ENCODE assay signal across 22 cellular contexts in the genomic region with DNA sequence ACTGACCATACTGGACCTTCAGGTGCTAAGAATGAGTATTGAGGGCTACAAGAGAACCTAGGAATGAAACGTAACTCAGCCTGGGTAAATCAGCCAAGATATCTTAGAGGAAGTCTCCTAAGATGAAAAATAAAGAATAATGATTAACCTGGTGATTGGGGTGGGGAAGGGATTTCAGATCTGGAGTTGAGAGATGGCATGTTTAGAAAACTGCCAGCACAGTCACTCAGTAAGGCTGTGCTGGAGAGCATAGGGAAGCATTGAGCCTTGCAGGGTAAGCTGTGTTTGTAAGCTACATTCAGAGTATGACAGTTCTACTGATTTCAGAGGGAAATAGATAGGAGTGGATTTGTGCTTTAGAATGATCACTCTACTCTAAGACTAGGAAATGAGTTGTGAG. TPM values are rescaled to one million over a fixed set of nuclear protein-coding genes. Genes with fewer than 3 reads are reported as not detected.
"Had no signal": no experiment of that assay in that cellular context is flagged by ENCODE, and none has a peak within 500 bp of the region (broad histone marks: within the 10 kb centered on the region; RNA-seq: fewer than 3 reads in every experiment).

No MANE protein-coding gene starts in this region.

- H3K4me1 Mint-ChIP-seq: naive thymus-derived CD4-positive, alpha-beta T cell had no signal

- FAIRE-seq: urothelium cell line had no signal

- H3K9me3 ChIP-seq: esophagus muscularis mucosa, gastrocnemius medialis, left ventricle myocardium inferior, lower lobe of right lung, neutrophil, right atrium auricular region, sigmoid colon, suprapubic skin, thyroid gland had no signal

- H3K4me3 Mint-ChIP-seq: effector memory CD8-positive, alpha-beta T cell; naive thymus-derived CD4-positive, alpha-beta T cell; nephron progenitor cell; type B pancreatic cell had no signal

- DNase-seq: effector memory CD8-positive, alpha-beta T cell; gastrocnemius medialis; heart right ventricle; islet precursor cell; left ventricle myocardium inferior; lower lobe of right lung; mesenchymal stem cell; midbrain; naive thymus-derived CD4-positive, alpha-beta T cell; nephron progenitor cell; sigmoid colon; stimulated activated CD4-positive, alpha-beta T cell treated with anti-CD3 and anti-CD28 coated beads, Interleukin-12 subunit alpha, Interleukin-12 subunit beta, amount 100 ng/mL, for 4 hours; stimulated activated naive CD8-positive, alpha-beta T cell treated with anti-CD3 and anti-CD28 coated beads, Interleukin-15, Interleukin-2, amounts not matched to agents 100 U/mL and 50 U/mL, for 24 hours; thyroid gland had no signal

- H3K27me3 Mint-ChIP-seq: effector memory CD8-positive, alpha-beta T cell; naive thymus-derived CD4-positive, alpha-beta T cell; type B pancreatic cell had no signal

- H3K9me3 Mint-ChIP-seq: nephron progenitor cell had no signal

- H3K4me3 ChIP-seq: esophagus muscularis mucosa, gastrocnemius medialis, heart right ventricle, left ventricle myocardium inferior, lower lobe of right lung, right atrium auricular region, sigmoid colon, skin epidermis, suprapubic skin, thyroid gland had no signal

- H3K4me1 ChIP-seq: esophagus muscularis mucosa, gastrocnemius medialis, heart right ventricle, left ventricle myocardium inferior, lower lobe of right lung, right atrium auricular region, sigmoid colon, suprapubic skin, thyroid gland had no signal

- H3K27ac ChIP-seq: epithelial cell of prostate, esophagus muscularis mucosa, gastrocnemius medialis, heart right ventricle, left ventricle myocardium inferior, lower lobe of right lung, neutrophil, right atrium auricular region, sigmoid colon, skin epidermis, suprapubic skin, thyroid gland had no signal

- H3K36me3 Mint-ChIP-seq: naive thymus-derived CD4-positive, alpha-beta T cell; type B pancreatic cell had no signal

- H3K27ac Mint-ChIP-seq: effector memory CD8-positive, alpha-beta T cell; naive thymus-derived CD4-positive, alpha-beta T cell; type B pancreatic cell had no signal

- H3K36me3 ChIP-seq: esophagus muscularis mucosa, gastrocnemius medialis, heart right ventricle, left ventricle myocardium inferior, lower lobe of right lung, neutrophil, right atrium auricular region, sigmoid colon, suprapubic skin, thyroid gland had no signal

- ATAC-seq: effector memory CD8-positive, alpha-beta T cell; gastrocnemius medialis; heart right ventricle; lower lobe of right lung; naive thymus-derived CD4-positive, alpha-beta T cell; stimulated activated naive CD8-positive, alpha-beta T cell treated with anti-CD3 and anti-CD28 coated beads, Interleukin-15, Interleukin-2, amounts not matched to agents 100 U/mL and 50 U/mL, for 24 hours had no signal

- H3K27me3 ChIP-seq: esophagus muscularis mucosa, gastrocnemius medialis, heart right ventricle, neutrophil, right atrium auricular region, sigmoid colon, suprapubic skin, thyroid gland had no signal

RNA-seq across cellular contexts. Expression of gene MALRD1, which starts 1.9 kb away (rescaled TPM):
- polyA plus RNA-seq: naive thymus-derived CD4-positive, alpha-beta T cell had no signal
